In the genomic region with DNA sequence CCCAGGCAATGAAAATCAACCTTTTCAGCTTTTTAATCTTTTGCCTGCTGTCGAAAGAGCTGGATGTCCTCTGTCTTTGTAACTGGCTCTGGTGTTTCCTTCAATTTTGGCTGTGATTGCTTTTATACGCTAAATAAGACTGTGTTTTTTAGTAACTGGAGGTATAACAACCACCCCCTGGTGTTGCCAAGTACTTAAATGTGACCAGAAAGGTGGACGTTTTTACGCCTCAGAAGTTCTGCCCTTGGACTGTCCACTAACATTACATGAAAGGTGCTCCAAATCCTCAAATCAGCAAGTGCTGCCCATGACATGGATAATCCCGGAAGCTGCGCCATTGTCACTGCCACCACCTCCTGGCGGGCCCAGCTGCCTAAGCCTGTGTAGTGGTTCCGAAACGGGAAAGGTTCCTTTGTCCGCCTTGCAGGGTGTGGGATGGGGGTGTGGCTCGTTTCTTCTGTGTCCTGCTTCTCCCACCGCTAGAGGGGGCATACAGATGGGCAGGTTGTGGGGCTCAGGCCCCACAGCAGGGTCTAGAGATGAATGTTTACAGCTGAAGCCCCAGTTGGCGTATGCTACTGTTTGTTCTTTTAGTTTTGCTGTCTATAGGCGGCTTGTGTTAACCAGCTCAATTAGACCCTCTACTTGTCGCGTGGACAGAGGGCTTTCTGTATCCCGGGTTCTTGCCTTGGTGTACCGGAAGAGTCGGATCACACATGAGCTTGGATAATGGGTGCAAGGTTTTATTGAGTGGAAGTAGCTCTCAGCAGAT, we compare ENCODE assay signal across 1 cellular context.
TF ChIP-seq lines count a peak whose summit lies in the region.

No MANE protein-coding gene starts in this region.

TF ChIP-seq in K562, 482 proteins besides CTCF, POLR2A, EP300 and RAD21 (continued from another document and continues in another):
- TF ChIP-seq YY1 (IDR thresholded peaks at IDR 0.05; ENCODE audit: borderline replicate concordance in 1 of 3, control insufficient read depth in 1 of 3, extremely low read depth in 1 of 3, insufficient read depth in 3 of 3, insufficient read length in 1 of 3, insufficient replicate concordance in 2 of 3, low read depth in 1 of 3, low read length in 2 of 3) (peak in 2 of 3 experiments; percentile 23 to 66), ETV1 (tag; conservative IDR thresholded peaks at IDR 0.05; ENCODE audit: low read depth) (0 out of 2 replicates have a peak, but pooled peaks have one; percentile 32), POLR2H (tag; IDR thresholded peaks at IDR 0.05; ENCODE audit: low read depth) (no peak), RFX7 (CRISPR knock-in tag; IDR thresholded peaks at IDR 0.05) (0 out of 2 replicates have a peak, but pooled peaks have one; percentile 63), ZNF551 (CRISPR knock-in tag; IDR thresholded peaks at IDR 0.05) (no peak), MEF2D (tag; conservative IDR thresholded peaks at IDR 0.05; ENCODE audit: low read depth) (0 out of 2 replicates have a peak, but pooled peaks have one; percentile 32), SMARCA5 (IDR thresholded peaks at IDR 0.05) (no peak), DPF2 (IDR thresholded peaks at IDR 0.05) (peak; percentile 28; the same call in 1 of the 2 replicates), JUND (IDR thresholded peaks at IDR 0.05; ENCODE audit: borderline replicate concordance, low read depth, low read length) (peak; percentile 78), JUND (tag; IDR thresholded peaks at IDR 0.05; ENCODE audit: borderline replicate concordance, low read depth, low read length) (peak; percentile 52; the same call in 2 of the 3 replicates), ETS2 (tag; IDR thresholded peaks at IDR 0.05; ENCODE audit: borderline replicate concordance, poor library complexity, severe bottlenecking) (no peak), KDM2B (CRISPR knock-in tag; IDR thresholded peaks at IDR 0.05) (0 out of 2 replicates have a peak, but pooled peaks have one; percentile 51), SOX6 (IDR thresholded peaks at IDR 0.05) (peak; percentile 65; the same call in 1 of the 2 replicates), ELF4 (CRISPR knock-in tag; IDR thresholded peaks at IDR 0.05) (peak; percentile 3; the same call in 1 of the 2 replicates), SIN3A (IDR thresholded peaks at IDR 0.05; ENCODE audit: borderline replicate concordance in 2 of 2, control insufficient read depth in 1 of 2, low read depth in 2 of 2, low read length in 2 of 2) (peak in 1 of 2 experiments; percentile 60; a peak in 1 of 4 replicates), ZNF24 (IDR thresholded peaks at IDR 0.05) (peak; percentile 17; the same call in 1 of the 2 replicates), ZKSCAN8 (CRISPR knock-in tag; IDR thresholded peaks at IDR 0.05) (no peak), ZNF583 (CRISPR knock-in tag; IDR thresholded peaks at IDR 0.05) (peak; percentile 47; the same call in 1 of the 2 replicates), KDM5B (IDR thresholded peaks at IDR 0.05; ENCODE audit: insufficient replicate concordance, low read depth, low read length) (no peak), ZEB2 (IDR thresholded peaks at IDR 0.05) (0 out of 2 replicates have a peak, but pooled peaks have one; percentile 31), ELF1 (tag; IDR thresholded peaks at IDR 0.05) (peak; percentile 48; the same call in 1 of the 2 replicates), MYNN (IDR thresholded peaks at IDR 0.05) (peak; percentile 48; the same call in 1 of the 2 replicates), MYNN (CRISPR knock-in tag; IDR thresholded peaks at IDR 0.05) (0 out of 2 replicates have a peak, but pooled peaks have one; percentile 47), BRF1 (IDR thresholded peaks at IDR 0.05; ENCODE audit: borderline replicate concordance, extremely low read depth, insufficient read length) (no peak), RCOR1 (IDR thresholded peaks at IDR 0.05; ENCODE audit: borderline replicate concordance in 1 of 2, low read depth in 2 of 2, low read length in 2 of 2) (peak; percentile 34 to 90; a peak in 3 of 4 replicates), CHD2 (IDR thresholded peaks at IDR 0.05; ENCODE audit: low read depth, low read length) (0 out of 2 replicates have a peak, but pooled peaks have one; percentile 42), ZBED1 (IDR thresholded peaks at IDR 0.05) (no peak), SRF (CRISPR knock-in tag; IDR thresholded peaks at IDR 0.05) (peak in 1 of 2 experiments; percentile 60; a peak in 1 of 4 replicates), FOXK2 (conservative IDR thresholded peaks at IDR 0.05 in 1 of 2, IDR thresholded peaks at IDR 0.05 in 1 of 2; ENCODE audit: low read depth in 2 of 2) (peak in 1 of 2 experiments; percentile 54; a peak in 2 of 4 replicates), CEBPB (tag; IDR thresholded peaks at IDR 0.05) (no peak), NRF1 (conservative IDR thresholded peaks at IDR 0.05 in 1 of 2, IDR thresholded peaks at IDR 0.05 in 1 of 2) (peak in 1 of 2 experiments; percentile 33; a peak in 2 of 4 replicates), HDGF (IDR thresholded peaks at IDR 0.05) (0 out of 2 replicates have a peak, but pooled peaks have one; percentile 17), SMAD1 (IDR thresholded peaks at IDR 0.05; ENCODE audit: low read depth, low read length, partially characterized antibody) (no peak), PYGO2 (tag; IDR thresholded peaks at IDR 0.05) (peak; percentile 59), MYC (IDR thresholded peaks at IDR 0.05; ENCODE audit: low read depth, low read length) (peak; percentile 73), MYC (CRISPR knock-in tag; IDR thresholded peaks at IDR 0.05; ENCODE audit: borderline replicate concordance, low read depth) (no peak), ZNF165 (CRISPR knock-in tag; IDR thresholded peaks at IDR 0.05; ENCODE audit: borderline replicate concordance) (no peak; the same call in 1 of the 2 replicates), ZNF707 (CRISPR knock-in tag; conservative IDR thresholded peaks at IDR 0.05) (0 out of 2 replicates have a peak, but pooled peaks have one; percentile 6), KLF16 (IDR thresholded peaks at IDR 0.05) (peak; percentile 77), ZNF764 (CRISPR knock-in tag; IDR thresholded peaks at IDR 0.05; ENCODE audit: low read depth) (peak; percentile 15; the same call in 1 of the 2 replicates), SP2 (IDR thresholded peaks at IDR 0.05; ENCODE audit: extremely low read depth, low read depth, low read length, poor library complexity, severe bottlenecking) (peak; percentile 10), CBX5 (IDR thresholded peaks at IDR 0.05; ENCODE audit: borderline replicate concordance, low read depth) (0 out of 2 replicates have a peak, but pooled peaks have one; percentile 28), ZC3H11A (IDR thresholded peaks at IDR 0.05; ENCODE audit: low read depth, low read length) (peak; percentile 90; the same call in 1 of the 2 replicates)
- TF ChIP-seq, protein P1, sequence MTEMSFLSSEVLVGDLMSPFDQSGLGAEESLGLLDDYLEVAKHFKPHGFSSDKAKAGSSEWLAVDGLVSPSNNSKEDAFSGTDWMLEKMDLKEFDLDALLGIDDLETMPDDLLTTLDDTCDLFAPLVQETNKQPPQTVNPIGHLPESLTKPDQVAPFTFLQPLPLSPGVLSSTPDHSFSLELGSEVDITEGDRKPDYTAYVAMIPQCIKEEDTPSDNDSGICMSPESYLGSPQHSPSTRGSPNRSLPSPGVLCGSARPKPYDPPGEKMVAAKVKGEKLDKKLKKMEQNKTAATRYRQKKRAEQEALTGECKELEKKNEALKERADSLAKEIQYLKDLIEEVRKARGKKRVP (CRISPR knock-in tag; IDR thresholded peaks at IDR 0.05) = 0 out of 2 replicates have a peak, but pooled peaks have one; percentile 30
- TF ChIP-seq, protein P2, sequence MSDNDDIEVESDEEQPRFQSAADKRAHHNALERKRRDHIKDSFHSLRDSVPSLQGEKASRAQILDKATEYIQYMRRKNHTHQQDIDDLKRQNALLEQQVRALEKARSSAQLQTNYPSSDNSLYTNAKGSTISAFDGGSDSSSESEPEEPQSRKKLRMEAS (CRISPR knock-in tag; IDR thresholded peaks at IDR 0.05) = no peak
- TF ChIP-seq, protein P3, sequence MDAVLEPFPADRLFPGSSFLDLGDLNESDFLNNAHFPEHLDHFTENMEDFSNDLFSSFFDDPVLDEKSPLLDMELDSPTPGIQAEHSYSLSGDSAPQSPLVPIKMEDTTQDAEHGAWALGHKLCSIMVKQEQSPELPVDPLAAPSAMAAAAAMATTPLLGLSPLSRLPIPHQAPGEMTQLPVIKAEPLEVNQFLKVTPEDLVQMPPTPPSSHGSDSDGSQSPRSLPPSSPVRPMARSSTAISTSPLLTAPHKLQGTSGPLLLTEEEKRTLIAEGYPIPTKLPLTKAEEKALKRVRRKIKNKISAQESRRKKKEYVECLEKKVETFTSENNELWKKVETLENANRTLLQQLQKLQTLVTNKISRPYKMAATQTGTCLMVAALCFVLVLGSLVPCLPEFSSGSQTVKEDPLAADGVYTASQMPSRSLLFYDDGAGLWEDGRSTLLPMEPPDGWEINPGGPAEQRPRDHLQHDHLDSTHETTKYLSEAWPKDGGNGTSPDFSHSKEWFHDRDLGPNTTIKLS (IDR thresholded peaks at IDR 0.05; ENCODE audit: borderline replicate concordance, low read depth) = 0 out of 2 replicates have a peak, but pooled peaks have one; percentile 10
- TF ChIP-seq, protein P4, sequence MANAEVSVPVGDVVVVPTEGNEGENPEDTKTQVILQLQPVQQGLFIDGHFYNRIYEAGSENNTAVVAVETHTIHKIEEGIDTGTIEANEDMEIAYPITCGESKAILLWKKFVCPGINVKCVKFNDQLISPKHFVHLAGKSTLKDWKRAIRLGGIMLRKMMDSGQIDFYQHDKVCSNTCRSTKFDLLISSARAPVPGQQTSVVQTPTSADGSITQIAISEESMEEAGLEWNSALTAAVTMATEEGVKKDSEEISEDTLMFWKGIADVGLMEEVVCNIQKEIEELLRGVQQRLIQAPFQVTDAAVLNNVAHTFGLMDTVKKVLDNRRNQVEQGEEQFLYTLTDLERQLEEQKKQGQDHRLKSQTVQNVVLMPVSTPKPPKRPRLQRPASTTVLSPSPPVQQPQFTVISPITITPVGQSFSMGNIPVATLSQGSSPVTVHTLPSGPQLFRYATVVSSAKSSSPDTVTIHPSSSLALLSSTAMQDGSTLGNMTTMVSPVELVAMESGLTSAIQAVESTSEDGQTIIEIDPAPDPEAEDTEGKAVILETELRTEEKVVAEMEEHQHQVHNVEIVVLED (CRISPR knock-in tag; IDR thresholded peaks at IDR 0.05) = peak; percentile 34; the same call in 1 of the 2 replicates
- TF ChIP-seq, protein P5, sequence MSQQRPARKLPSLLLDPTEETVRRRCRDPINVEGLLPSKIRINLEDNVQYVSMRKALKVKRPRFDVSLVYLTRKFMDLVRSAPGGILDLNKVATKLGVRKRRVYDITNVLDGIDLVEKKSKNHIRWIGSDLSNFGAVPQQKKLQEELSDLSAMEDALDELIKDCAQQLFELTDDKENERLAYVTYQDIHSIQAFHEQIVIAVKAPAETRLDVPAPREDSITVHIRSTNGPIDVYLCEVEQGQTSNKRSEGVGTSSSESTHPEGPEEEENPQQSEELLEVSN (IDR thresholded peaks at IDR 0.05; ENCODE audit: borderline replicate concordance in 1 of 2, extremely low read depth in 1 of 2, insufficient read depth in 1 of 2, insufficient read length in 1 of 2, low read depth in 1 of 2, low read length in 1 of 2, poor library complexity in 1 of 2, severe bottlenecking in 1 of 2) = peak in 1 of 2 experiments; percentile 36
- TF ChIP-seq, protein P6, sequence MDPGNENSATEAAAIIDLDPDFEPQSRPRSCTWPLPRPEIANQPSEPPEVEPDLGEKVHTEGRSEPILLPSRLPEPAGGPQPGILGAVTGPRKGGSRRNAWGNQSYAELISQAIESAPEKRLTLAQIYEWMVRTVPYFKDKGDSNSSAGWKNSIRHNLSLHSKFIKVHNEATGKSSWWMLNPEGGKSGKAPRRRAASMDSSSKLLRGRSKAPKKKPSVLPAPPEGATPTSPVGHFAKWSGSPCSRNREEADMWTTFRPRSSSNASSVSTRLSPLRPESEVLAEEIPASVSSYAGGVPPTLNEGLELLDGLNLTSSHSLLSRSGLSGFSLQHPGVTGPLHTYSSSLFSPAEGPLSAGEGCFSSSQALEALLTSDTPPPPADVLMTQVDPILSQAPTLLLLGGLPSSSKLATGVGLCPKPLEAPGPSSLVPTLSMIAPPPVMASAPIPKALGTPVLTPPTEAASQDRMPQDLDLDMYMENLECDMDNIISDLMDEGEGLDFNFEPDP (CRISPR knock-in tag; IDR thresholded peaks at IDR 0.05) = no peak
- TF ChIP-seq, protein P7, sequence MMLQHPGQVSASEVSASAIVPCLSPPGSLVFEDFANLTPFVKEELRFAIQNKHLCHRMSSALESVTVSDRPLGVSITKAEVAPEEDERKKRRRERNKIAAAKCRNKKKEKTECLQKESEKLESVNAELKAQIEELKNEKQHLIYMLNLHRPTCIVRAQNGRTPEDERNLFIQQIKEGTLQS (IDR thresholded peaks at IDR 0.05) = no peak
- TF ChIP-seq, protein P7 (CRISPR knock-in tag; conservative IDR thresholded peaks at IDR 0.05) = peak; percentile 7; the same call in 1 of the 2 replicates
- TF ChIP-seq, protein P8, sequence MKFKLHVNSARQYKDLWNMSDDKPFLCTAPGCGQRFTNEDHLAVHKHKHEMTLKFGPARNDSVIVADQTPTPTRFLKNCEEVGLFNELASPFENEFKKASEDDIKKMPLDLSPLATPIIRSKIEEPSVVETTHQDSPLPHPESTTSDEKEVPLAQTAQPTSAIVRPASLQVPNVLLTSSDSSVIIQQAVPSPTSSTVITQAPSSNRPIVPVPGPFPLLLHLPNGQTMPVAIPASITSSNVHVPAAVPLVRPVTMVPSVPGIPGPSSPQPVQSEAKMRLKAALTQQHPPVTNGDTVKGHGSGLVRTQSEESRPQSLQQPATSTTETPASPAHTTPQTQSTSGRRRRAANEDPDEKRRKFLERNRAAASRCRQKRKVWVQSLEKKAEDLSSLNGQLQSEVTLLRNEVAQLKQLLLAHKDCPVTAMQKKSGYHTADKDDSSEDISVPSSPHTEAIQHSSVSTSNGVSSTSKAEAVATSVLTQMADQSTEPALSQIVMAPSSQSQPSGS (CRISPR knock-in tag; IDR thresholded peaks at IDR 0.05) = no peak
- TF ChIP-seq, protein P9, sequence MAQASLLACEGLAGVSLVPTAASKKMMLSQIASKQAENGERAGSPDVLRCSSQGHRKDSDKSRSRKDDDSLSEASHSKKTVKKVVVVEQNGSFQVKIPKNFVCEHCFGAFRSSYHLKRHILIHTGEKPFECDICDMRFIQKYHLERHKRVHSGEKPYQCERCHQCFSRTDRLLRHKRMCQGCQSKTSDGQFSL (CRISPR knock-in tag; IDR thresholded peaks at IDR 0.05) = no peak
- TF ChIP-seq, protein P9 (tag; IDR thresholded peaks at IDR 0.05) = peak in 1 of 2 experiments; percentile 76; a peak in 1 of 4 replicates
